In genomic region chr11:103326070-103326794, GRCh38 we compare ENCODE assay signal across 8 cellular contexts.
DNase-seq lines count a peak whose midpoint lies in the region; ATAC-seq, FAIRE-seq and TF ChIP-seq lines count a peak whose summit lies in the region.

No MANE protein-coding gene starts in this region.

- H3K9me3 ChIP-seq in HepG2 (ENCODE audit: low read length): no peaks in the 10 kb centered on the region

- in situ Hi-C loops in HepG2 (cut with HindIII; ENCODE audit: extremely low pct_ligation_motif_present, low pct_unique_long_range_greater_than_20kb): loop anchor here (10.0 kb wide), 1 partner anchor 269 kb away; no protein-coding TSS in a partner anchor

- no peak overlapping the region for H3K27ac Mint-ChIP-seq in chondrocyte (ENCODE audit: unreplicated experiment)

- no peaks in the 10 kb centered on the region for H3K9me3 Mint-ChIP-seq in chondrocyte (ENCODE audit: low read depth)

- WGBS in HepG2 (ENCODE audit: low lambda C conversion rate): 44% methylated on average over 20 of the region's 25 CpGs

- peak overlapping the region; percentile 55 for H3K4me2 ChIP-seq in HepG2 (ENCODE audit: low read depth, low read length)

- H3K4me3 Mint-ChIP-seq in chondrocyte (ENCODE audit: unreplicated experiment): no peak overlapping the region

- H3K9ac ChIP-seq in HepG2 (ENCODE audit: insufficient read depth, low read depth, low read length): no peak overlapping the region; the same call in 1 of the 2 replicates

- CTCF ChIA-PET in HEK293T (lab: Yijun Ruan, JAX): interaction anchor here (1.2 kb wide), 1 partner anchor 10 kb away, joined by 3 read pairs; no protein-coding TSS in a partner anchor
- CTCF ChIA-PET in HepG2 (lab: Yijun Ruan, JAX; ENCODE audit: low intra/inter-chr PET ratio, low total read pairs): interaction anchor here (1.2 kb wide), 1 partner anchor 274 kb away, joined by 5 read pairs; no protein-coding TSS in a partner anchor

- peak; percentile 97 for ATAC-seq in HepG2

- H2AFZ ChIP-seq in HepG2 (ENCODE audit: low read length): no peak overlapping the region

- H3K79me2 ChIP-seq in HepG2 (ENCODE audit: insufficient read depth, low read length): no peaks in the 10 kb centered on the region

- BruUV-seq in HepG2 (replicated peaks; lab: Mats Ljungman, UMichigan): no TSS peak

- POLR2A ChIA-PET in HEK293T (lab: Yijun Ruan, JAX): no interaction called here
- POLR2A ChIA-PET in HepG2 (lab: Yijun Ruan, JAX): no interaction called here

- intact Hi-C loops in HepG2 (cut with micrococcal nuclease; ENCODE audit: unreplicated experiment): loop anchor here (1.0 kb wide), 1 partner anchor 275 kb away; no protein-coding TSS in a partner anchor

- H3K27me3 Mint-ChIP-seq in chondrocyte (ENCODE audit: low read depth): no peaks in the 10 kb centered on the region

- no peak for TF ChIP-seq RAD21 in HepG2 (CRISPR knock-in tag; IDR thresholded peaks at IDR 0.05)

- no peak for TF ChIP-seq POLR2A in HepG2 (IDR thresholded peaks at IDR 0.05; ENCODE audit: insufficient read depth in 1 of 2, low read depth in 2 of 2, low read length in 2 of 2)

- peak; percentile 82 for TF ChIP-seq CTCF in GM12873 (IDR thresholded peaks at IDR 0.05; ENCODE audit: insufficient read depth, low read depth, low read length, missing control alignments)
- peak; percentile 86 for TF ChIP-seq CTCF in chondrocyte (IDR thresholded peaks at IDR 0.05)
- peak; percentile 70 for TF ChIP-seq CTCF in HepG2 (CRISPR knock-in tag; IDR thresholded peaks at IDR 0.05)

- no peaks in the 10 kb centered on the region for H3K4me1 ChIP-seq in HepG2 (ENCODE audit: insufficient read depth, low read length)

- no peaks in the 10 kb centered on the region for H4K20me1 ChIP-seq in HepG2 (ENCODE audit: insufficient read depth, low read length)

- H3K36me3 Mint-ChIP-seq in chondrocyte (ENCODE audit: low read depth): peaks cover 8% of the 10 kb centered on the region

- no peaks in the 10 kb centered on the region for H3K27me3 ChIP-seq in HepG2 (ENCODE audit: control insufficient read depth in 1 of 2, insufficient read depth in 2 of 2, low read length in 2 of 2)

- DNase-seq in AML-193 (lab: John Stamatoyannopoulos, UW) (peak; percentile 80 to 86), HEK293T (ENCODE audit: extremely low spot score) (peak; percentile 67), Kasumi-1 (lab: John Stamatoyannopoulos, UW) (peak; percentile 90 to 94), RKO (ENCODE audit: low spot score) (peak; percentile 71), chondrocyte (ENCODE audit: low spot score) (no peak), HepG2 (ENCODE audit: low spot score) (peak; percentile 51)
- DNase-seq in activated effector memory CD4-positive, alpha-beta T cell treated with Interleukin-2 at 50 U/mL for 16 hours: no peak

- H3K4me1 Mint-ChIP-seq in chondrocyte (ENCODE audit: low read depth): peaks cover 12% of the 10 kb centered on the region

- peak overlapping the region in 1 of 3 experiments; percentile 9; a peak in 1 of 6 replicates for H3K4me3 ChIP-seq in HepG2 (replicated peaks in 1 of 3; ENCODE audit: insufficient read depth in 1 of 3, low read depth in 2 of 3, low read length in 3 of 3)

- no peaks in the 10 kb centered on the region for H3K36me3 ChIP-seq in HepG2 (replicated peaks in 1 of 2; ENCODE audit: control insufficient read depth in 1 of 2, insufficient read depth in 2 of 2, low read length in 2 of 2)

- H3K27ac ChIP-seq in HepG2 (ENCODE audit: extremely low read length, insufficient read depth, low read length): no peak overlapping the region

- FAIRE-seq in HepG2 (lab: Jason Lieb, UNC): peak; percentile 63

- TF ChIP-seq EP300 in HepG2 (IDR thresholded peaks at IDR 0.05; ENCODE audit: low read depth in 2 of 2, low read length in 2 of 2) (no peak), HepG2 (CRISPR knock-in tag; IDR thresholded peaks at IDR 0.05; ENCODE audit: borderline replicate concordance) (no peak)

TF ChIP-seq in HEK293T, 16 proteins besides CTCF, POLR2A, EP300 and RAD21:
- TF ChIP-seq ZNF384 (IDR thresholded peaks at IDR 0.05) (0 out of 2 replicates have a peak, but pooled peaks have one; percentile 17), NFRKB (IDR thresholded peaks at IDR 0.05) (no peak)
TF ChIP-seq in HEK293T: peak in this region for 1.

TF ChIP-seq in HepG2, 621 proteins besides CTCF, POLR2A, EP300 and RAD21 (continues in another document):
- TF ChIP-seq GLMP (CRISPR knock-in tag; IDR thresholded peaks at IDR 0.05; ENCODE audit: borderline replicate concordance) (no peak), EEA1 (CRISPR knock-in tag; IDR thresholded peaks at IDR 0.05; ENCODE audit: borderline replicate concordance) (no peak), HMG20A (CRISPR knock-in tag; IDR thresholded peaks at IDR 0.05; ENCODE audit: borderline replicate concordance) (no peak), ELF3 (CRISPR knock-in tag; IDR thresholded peaks at IDR 0.05) (peak; percentile 78), ZNF460 (CRISPR knock-in tag; IDR thresholded peaks at IDR 0.05; ENCODE audit: borderline replicate concordance) (no peak), ZNF878 (CRISPR knock-in tag; IDR thresholded peaks at IDR 0.05) (no peak), NCOA1 (CRISPR knock-in tag; IDR thresholded peaks at IDR 0.05) (no peak), RFXANK (CRISPR knock-in tag; IDR thresholded peaks at IDR 0.05) (no peak), ZBTB8A (CRISPR knock-in tag; IDR thresholded peaks at IDR 0.05; ENCODE audit: borderline replicate concordance, low read depth) (no peak), CSRNP1 (CRISPR knock-in tag; IDR thresholded peaks at IDR 0.05) (no peak), ZNF251 (CRISPR knock-in tag; IDR thresholded peaks at IDR 0.05) (no peak), PITX1 (CRISPR knock-in tag; IDR thresholded peaks at IDR 0.05) (no peak), ZBTB7A (CRISPR knock-in tag; IDR thresholded peaks at IDR 0.05) (no peak), STAG1 (CRISPR knock-in tag; IDR thresholded peaks at IDR 0.05) (peak; percentile 50), GABPA (IDR thresholded peaks at IDR 0.05; ENCODE audit: low read depth, low read length) (no peak), GABPA (CRISPR knock-in tag; IDR thresholded peaks at IDR 0.05; ENCODE audit: low read depth) (no peak), GPN1 (CRISPR knock-in tag; IDR thresholded peaks at IDR 0.05; ENCODE audit: borderline replicate concordance) (no peak), ERF (CRISPR knock-in tag; IDR thresholded peaks at IDR 0.05) (no peak), ZFX (CRISPR knock-in tag; IDR thresholded peaks at IDR 0.05; ENCODE audit: low read depth) (peak; percentile 42; the same call in 1 of the 2 replicates), NFE2 (CRISPR knock-in tag; IDR thresholded peaks at IDR 0.05) (no peak), IKZF1 (IDR thresholded peaks at IDR 0.05) (no peak), ZFY (CRISPR knock-in tag; IDR thresholded peaks at IDR 0.05) (peak; percentile 18; the same call in 1 of the 2 replicates), SAP130 (CRISPR knock-in tag; IDR thresholded peaks at IDR 0.05; ENCODE audit: low read depth) (no peak), ZNF614 (CRISPR knock-in tag; IDR thresholded peaks at IDR 0.05; ENCODE audit: borderline replicate concordance) (no peak)
- TF ChIP-seq, protein P1, sequence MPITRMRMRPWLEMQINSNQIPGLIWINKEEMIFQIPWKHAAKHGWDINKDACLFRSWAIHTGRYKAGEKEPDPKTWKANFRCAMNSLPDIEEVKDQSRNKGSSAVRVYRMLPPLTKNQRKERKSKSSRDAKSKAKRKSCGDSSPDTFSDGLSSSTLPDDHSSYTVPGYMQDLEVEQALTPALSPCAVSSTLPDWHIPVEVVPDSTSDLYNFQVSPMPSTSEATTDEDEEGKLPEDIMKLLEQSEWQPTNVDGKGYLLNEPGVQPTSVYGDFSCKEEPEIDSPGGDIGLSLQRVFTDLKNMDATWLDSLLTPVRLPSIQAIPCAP (CRISPR knock-in tag; IDR thresholded peaks at IDR 0.05; ENCODE audit: low read depth): no peak

Comparison
In these comparisons a context has a peak if more than half of its experiments do, and no peak if none do; other contexts are left out.
1. DNase-seq: peak in AML-193 (2 of 2), HEK293T (single experiment), Kasumi-1 (2 of 2), RKO (single experiment) and HepG2 (single experiment); none in chondrocyte (single experiment) and activated effector memory CD4-positive, alpha-beta T cell treated with Interleukin-2 at 50 U/mL for 16 hours (single experiment).
2. Peak in every context shown above with its lines, with median percentiles within 50 percentile points of each other: CTCF ChIP-seq.